1 cellular context compared by ENCODE assay signal in genomic region chr2:131154071-131154531, GRCh38.
TF ChIP-seq lines count a peak whose summit lies in the region.

No MANE protein-coding gene starts in this region.

TF ChIP-seq in HepG2, 621 proteins besides CTCF, POLR2A, EP300 and RAD21 (continued from another document):
- TF ChIP-seq ZSCAN5A (CRISPR knock-in tag; IDR thresholded peaks at IDR 0.05; ENCODE audit: borderline replicate concordance) (no peak), MTF1 (CRISPR knock-in tag; IDR thresholded peaks at IDR 0.05) (no peak), ZNF772 (CRISPR knock-in tag; IDR thresholded peaks at IDR 0.05) (peak; percentile 55; the same call in 1 of the 2 replicates), ZNF530 (CRISPR knock-in tag; IDR thresholded peaks at IDR 0.05; ENCODE audit: low read depth) (no peak), ZBTB4 (CRISPR knock-in tag; IDR thresholded peaks at IDR 0.05; ENCODE audit: borderline replicate concordance) (peak; percentile 53; the same call in 1 of the 2 replicates), PHF8 (CRISPR knock-in tag; IDR thresholded peaks at IDR 0.05) (no peak), ZXDC (CRISPR knock-in tag; IDR thresholded peaks at IDR 0.05) (no peak), IRF2 (CRISPR knock-in tag; IDR thresholded peaks at IDR 0.05) (0 out of 2 replicates have a peak, but pooled peaks have one; percentile 26), MYC (CRISPR knock-in tag; IDR thresholded peaks at IDR 0.05; ENCODE audit: borderline replicate concordance) (0 out of 2 replicates have a peak, but pooled peaks have one; percentile 24), MIER3 (CRISPR knock-in tag; IDR thresholded peaks at IDR 0.05; ENCODE audit: borderline replicate concordance) (0 out of 2 replicates have a peak, but pooled peaks have one; percentile 49), SALL1 (CRISPR knock-in tag; IDR thresholded peaks at IDR 0.05) (0 out of 2 replicates have a peak, but pooled peaks have one; percentile 53), ZBED4 (CRISPR knock-in tag; IDR thresholded peaks at IDR 0.05; ENCODE audit: borderline replicate concordance) (0 out of 2 replicates have a peak, but pooled peaks have one; percentile 60), ZGPAT (CRISPR knock-in tag; IDR thresholded peaks at IDR 0.05) (no peak), ZNF331 (CRISPR knock-in tag; IDR thresholded peaks at IDR 0.05) (peak; percentile 42; the same call in 1 of the 2 replicates), ASH2L (IDR thresholded peaks at IDR 0.05; ENCODE audit: insufficient read length, low read depth, low read length) (no peak), KDM4B (CRISPR knock-in tag; IDR thresholded peaks at IDR 0.05) (0 out of 2 replicates have a peak, but pooled peaks have one; percentile 44), SOX6 (IDR thresholded peaks at IDR 0.05) (no peak), SOX6 (CRISPR knock-in tag; IDR thresholded peaks at IDR 0.05) (no peak), YEATS2 (CRISPR knock-in tag; IDR thresholded peaks at IDR 0.05; ENCODE audit: borderline replicate concordance) (peak; percentile 42; the same call in 1 of the 2 replicates), KAT8 (CRISPR knock-in tag; IDR thresholded peaks at IDR 0.05) (0 out of 2 replicates have a peak, but pooled peaks have one; percentile 33), PTBP1 (IDR thresholded peaks at IDR 0.05; ENCODE audit: low read depth, low read length, poor library complexity, severe bottlenecking) (no peak)
